Comparison of ENCODE assay signal across 8 cellular contexts in the genomic region with DNA sequence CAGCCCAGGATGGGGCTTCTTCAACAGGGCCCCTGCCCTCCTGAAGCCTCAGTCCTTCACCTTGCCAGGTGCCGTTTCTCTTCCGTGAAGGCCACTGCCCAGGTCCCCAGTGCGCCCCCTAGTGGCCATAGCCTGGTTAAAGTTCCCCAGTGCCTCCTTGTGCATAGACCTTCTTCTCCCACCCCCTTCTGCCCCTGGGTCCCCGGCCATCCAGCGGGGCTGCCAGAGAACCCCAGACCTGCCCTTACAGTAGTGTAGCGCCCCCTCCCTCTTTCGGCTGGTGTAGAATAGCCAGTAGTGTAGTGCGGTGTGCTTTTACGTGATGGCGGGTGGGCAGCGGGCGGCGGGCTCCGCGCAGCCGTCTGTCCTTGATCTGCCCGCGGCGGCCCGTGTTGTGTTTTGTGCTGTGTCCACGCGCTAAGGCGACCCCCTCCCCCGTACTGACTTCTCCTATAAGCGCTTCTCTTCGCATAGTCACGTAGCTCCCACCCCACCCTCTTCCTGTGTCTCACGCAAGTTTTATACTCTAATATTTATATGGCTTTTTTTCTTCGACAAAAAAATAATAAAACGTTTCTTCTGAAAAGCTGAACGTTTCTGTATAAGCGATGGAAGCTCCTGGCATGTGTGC. TPM values are rescaled to one million over a fixed set of nuclear protein-coding genes. Genes with fewer than 3 reads are reported as not detected.
DNase-seq lines count a peak whose midpoint lies in the region; ATAC-seq and TF ChIP-seq lines count a peak whose summit lies in the region.

No MANE protein-coding gene starts in this region.

- peak; percentile 25 for TF ChIP-seq POLR2A in GM10847 (IDR thresholded peaks at IDR 0.05; ENCODE audit: extremely low read depth, insufficient read length)

- TF ChIP-seq CTCF in WI38 (IDR thresholded peaks at IDR 0.05; ENCODE audit: low read depth, low read length) = peak; percentile 87

- H3K4me3 ChIP-seq in WI38 (ENCODE audit: low read depth, low read length) = peak overlapping the region; percentile 49

- in situ Hi-C loops in T47D (cut with HindIII; ENCODE audit: low pct_unique_long_range_greater_than_20kb, low sequenced_read_pairs) = no loop called here

- DNase-seq in LHCN-M2 (ENCODE audit: low read depth) = peak; percentile 61
- peak; percentile 88 to 94 for DNase-seq in T47D (ENCODE audit: low read depth in 1 of 2, low spot score in 1 of 2)
- peak; percentile 71 for DNase-seq in iris pigment epithelial cell (ENCODE audit: low read depth)
- peak; percentile 73 to 76 for DNase-seq in stimulated activated CD4-positive, alpha-beta T cell treated with anti-CD3 and anti-CD28 coated beads, Interleukin-15, amount 100 ng/mL, for 1 hour (ENCODE audit: low read depth in 1 of 2, low spot score in 1 of 2)

- ATAC-seq in GM18873 (IDR thresholded peaks at IDR 0.05; ENCODE audit: low FRiP score, unreplicated experiment) (no peak), HG03565 (IDR thresholded peaks at IDR 0.05; ENCODE audit: unreplicated experiment) (no peak)

RNA-seq across cellular contexts. Expression of gene PCDHGC5, which starts 23.6 kb away (rescaled TPM):
- 1.7 and 2.0 TPM in 2 replicates for total RNA-seq in LHCN-M2 (2014; rRNA removed)
- 1.7 TPM for polyA plus RNA-seq in LHCN-M2 (2012)

RNA-seq across cellular contexts. Expression of gene PCDHGC4, which starts 27.7 kb away (rescaled TPM):
- 0.69 and 0.83 TPM in 2 replicates for total RNA-seq in LHCN-M2 (2014; rRNA removed)
- 0.32 TPM for polyA plus RNA-seq in LHCN-M2 (2012)

RNA-seq across cellular contexts. Expression of gene PCDHGC3, which starts 36.7 kb away (rescaled TPM):
- 96.0 and 98.3 TPM in 2 replicates for total RNA-seq in LHCN-M2 (2014; rRNA removed)
- polyA plus RNA-seq in LHCN-M2 (2012) = 166 TPM
